Comparison of ENCODE assay signal across 1 cellular context in the genomic region with DNA sequence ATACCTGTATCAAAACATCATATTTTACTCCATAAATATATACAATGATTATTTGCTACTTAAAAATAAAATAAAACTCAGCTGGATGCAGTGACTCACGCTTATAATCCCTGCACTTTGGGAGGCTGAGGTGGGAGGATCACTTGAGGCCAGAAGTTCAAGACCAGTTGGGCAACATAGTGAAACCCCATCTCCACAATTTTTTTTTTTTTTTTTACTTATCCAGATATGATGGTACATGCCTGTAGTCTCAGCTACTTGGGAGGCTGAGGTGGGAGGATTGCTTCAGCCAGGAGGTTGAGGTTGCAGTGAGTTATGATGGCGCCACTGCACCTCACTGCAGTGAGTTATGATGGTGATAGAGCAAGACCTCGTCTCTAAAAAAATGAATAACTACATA.
TF ChIP-seq lines count a peak whose summit lies in the region.

No MANE protein-coding gene starts in this region.

TF ChIP-seq in IMR-90, 13 proteins besides CTCF, POLR2A, EP300 and RAD21:
- TF ChIP-seq CHD1 (IDR thresholded peaks at IDR 0.05; ENCODE audit: low read depth, low read length) (no peak), MAFK (IDR thresholded peaks at IDR 0.05; ENCODE audit: low read depth, low read length) (no peak), RCOR1 (IDR thresholded peaks at IDR 0.05; ENCODE audit: insufficient replicate concordance, low read length) (no peak), FOS (IDR thresholded peaks at IDR 0.05; ENCODE audit: low read depth, low read length) (no peak), MXI1 (IDR thresholded peaks at IDR 0.05; ENCODE audit: borderline replicate concordance, low read depth, low read length) (no peak), MAZ (IDR thresholded peaks at IDR 0.05; ENCODE audit: borderline replicate concordance, low read depth, low read length) (no peak), SMC3 (IDR thresholded peaks at IDR 0.05; ENCODE audit: low read depth, low read length) (no peak), CEBPB (IDR thresholded peaks at IDR 0.05; ENCODE audit: low read depth, low read length) (no peak), NFE2L2 (IDR thresholded peaks at IDR 0.05; ENCODE audit: low read depth, low read length) (no peak), RFX5 (IDR thresholded peaks at IDR 0.05; ENCODE audit: low read depth, low read length) (no peak), BHLHE40 (IDR thresholded peaks at IDR 0.05; ENCODE audit: low read depth, low read length) (no peak)
- TF ChIP-seq, protein P1, sequence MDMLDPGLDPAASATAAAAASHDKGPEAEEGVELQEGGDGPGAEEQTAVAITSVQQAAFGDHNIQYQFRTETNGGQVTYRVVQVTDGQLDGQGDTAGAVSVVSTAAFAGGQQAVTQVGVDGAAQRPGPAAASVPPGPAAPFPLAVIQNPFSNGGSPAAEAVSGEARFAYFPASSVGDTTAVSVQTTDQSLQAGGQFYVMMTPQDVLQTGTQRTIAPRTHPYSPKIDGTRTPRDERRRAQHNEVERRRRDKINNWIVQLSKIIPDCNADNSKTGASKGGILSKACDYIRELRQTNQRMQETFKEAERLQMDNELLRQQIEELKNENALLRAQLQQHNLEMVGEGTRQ (IDR thresholded peaks at IDR 0.05; ENCODE audit: low read depth, low read length), result no peak
